Comparison of ENCODE assay signal across 13 cellular contexts in genomic region chr10:12389154-12389734, GRCh38. TPM values are rescaled to one million over a fixed set of nuclear protein-coding genes. Genes with fewer than 3 reads are reported as not detected.
A peak's percentile ranks its signal among the peaks of the same experiment; 100 is the strongest.
DNase-seq lines count a peak whose midpoint lies in the region; ATAC-seq, FAIRE-seq and TF ChIP-seq lines count a peak whose summit lies in the region.
"Had no signal": no experiment of that assay in that cellular context is flagged by ENCODE, and none has a peak within 500 bp of the region (broad histone marks: within the 10 kb centered on the region; RNA-seq: fewer than 3 reads in every experiment).

No MANE protein-coding gene starts in this region.

- H3K4me3 ChIP-seq in PC-9 (no peak overlapping the region), heart right ventricle (no peak overlapping the region), small intestine (ENCODE audit: low read depth in 1 of 2, low read length in 2 of 2) (no peak overlapping the region)

- peaks cover 17 to 38% (median 33%) of the 10 kb centered on the region in 4 donors for H3K4me1 Mint-ChIP-seq in naive thymus-derived CD8-positive, alpha-beta T cell

- BruUV-seq in PC-9 (replicated peaks; lab: Mats Ljungman, UMichigan): no TSS peak

- no peak for FAIRE-seq in small intestine (lab: Jason Lieb, UNC)
- FAIRE-seq: TTC549 had no signal

- H3K4me1 ChIP-seq in PC-9 (replicated peaks; ENCODE audit: insufficient read depth) (no peaks in the 10 kb centered on the region), heart right ventricle (peaks cover 0 to 28% (median 9%) of the 10 kb centered on the region in 9 donors), small intestine (ENCODE audit: control insufficient read depth in 2 of 2, insufficient read depth in 1 of 2, low read depth in 1 of 2, low read length in 1 of 2) (no peaks in the 10 kb centered on the region)

- no peaks in the 10 kb centered on the region for H3F3A ChIP-seq in PC-9 (ENCODE audit: insufficient read depth, low read depth)

- CTCF ChIA-PET in PC-9 (lab: Charles Lee): no interaction called here

- H3K27me3 Mint-ChIP-seq in naive thymus-derived CD8-positive, alpha-beta T cell: no peaks in the 10 kb centered on the region

- POLR2A ChIA-PET in PC-9 (lab: Charles Lee; ENCODE audit: unreplicated experiment): no interaction called here
- POLR2A ChIA-PET in naive thymus-derived CD8-positive, alpha-beta T cell (lab: Charles Lee): no interaction called here

- H3K79me2 ChIP-seq in PC-9 (ENCODE audit: low read depth): peaks cover 7% of the 10 kb centered on the region; the same call in 1 of the 2 replicates

- 49 to 57% methylated on average over 17 of the region's 17 CpGs for WGBS in heart right ventricle, 2 donors
- 45 to 62% (median 48%) methylated on average over 17 of the region's 17 CpGs for WGBS in small intestine, 3 donors

- in situ Hi-C loops in G401 (cut with HindIII; ENCODE audit: low sequenced_read_pairs) (no loop called here), GM13976 (cut with MboI; ENCODE audit: low sequenced_read_pairs, unreplicated experiment) (no loop called here)

- H3K9me3 ChIP-seq in PC-9 (ENCODE audit: insufficient read depth, low read depth) (no peaks in the 10 kb centered on the region), heart right ventricle (peaks cover 0 to 12% (median 4%) of the 10 kb centered on the region in 11 donors), small intestine (ENCODE audit: control insufficient read depth, low read depth) (no peaks in the 10 kb centered on the region)

- H3K27ac ChIP-seq in PC-9 (no peak overlapping the region), heart right ventricle (no peak overlapping the region), small intestine (ENCODE audit: low read depth in 1 of 2, low read length in 1 of 2) (no peak overlapping the region)

- H2AFZ ChIP-seq in PC-9: no peak overlapping the region

- H3K27me3 ChIP-seq in PC-9 (ENCODE audit: insufficient read depth, low read depth) (no peaks in the 10 kb centered on the region), heart right ventricle (peaks cover 0 to 5% (median 0%) of the 10 kb centered on the region in 7 donors), small intestine (ENCODE audit: control insufficient read depth in 2 of 2, insufficient read depth in 2 of 2, low read length in 2 of 2) (no peaks in the 10 kb centered on the region)

- H3K4me2 ChIP-seq in PC-9: no peak overlapping the region

- H4K20me1 ChIP-seq in PC-9 (ENCODE audit: insufficient read depth): no peaks in the 10 kb centered on the region

- peaks cover 0 to 11% (median 4%) of the 10 kb centered on the region in 3 donors for H3K36me3 Mint-ChIP-seq in naive thymus-derived CD8-positive, alpha-beta T cell

- no peak for TF ChIP-seq CTCF in PC-9 (conservative IDR thresholded peaks at IDR 0.05)
- TF ChIP-seq CTCF in heart right ventricle (IDR thresholded peaks at IDR 0.05): no peak
- TF ChIP-seq CTCF in GM13976 (IDR thresholded peaks at IDR 0.05; ENCODE audit: borderline replicate concordance, control extremely low read depth, extremely low read depth, insufficient read depth, missing control alignments): no peak

- intact Hi-C loops in PC-9 (cut with micrococcal nuclease; ENCODE audit: unreplicated experiment): no loop called here
- intact Hi-C loops in heart right ventricle (cut with DNase I): no loop called here

- DNase-seq in G401 (ENCODE audit: low spot score) (peak; percentile 96), PC-9 (peak; percentile 36 to 48), heart right ventricle (peak in 1 of 2 donors; percentile 13), small intestine (peak; percentile 7), MV-4-11 (lab: John Stamatoyannopoulos, UW) (no peak), GM13976 (ENCODE audit: low spot score) (no peak)
- no peak for DNase-seq in naive thymus-derived CD8-positive, alpha-beta T cell
- DNase-seq: activated T-cell treated with anti-CD3 and anti-CD28 coated beads, Interleukin-2, amount 50 U/mL, for 72 hours; EL; PC-3; retina had no signal

- H3K36me3 ChIP-seq in PC-9 (ENCODE audit: low read depth): no peaks in the 10 kb centered on the region
- H3K36me3 ChIP-seq in heart right ventricle: no peaks in the 10 kb centered on the region
- H3K36me3 ChIP-seq in small intestine (ENCODE audit: control insufficient read depth in 2 of 2, insufficient read depth in 2 of 2, low read length in 2 of 2): no peaks in the 10 kb centered on the region

- H3K4me3 Mint-ChIP-seq in naive thymus-derived CD8-positive, alpha-beta T cell: no peak overlapping the region

- peaks cover 0 to 12% (median 5%) of the 10 kb centered on the region in 9 donors for H3K9me3 Mint-ChIP-seq in naive thymus-derived CD8-positive, alpha-beta T cell

- ATAC-seq in heart right ventricle (peak in 6 of 8 donors; percentile 12 to 89 (median 43)), HG03342 (IDR thresholded peaks at IDR 0.05; ENCODE audit: unreplicated experiment) (no peak)
- ATAC-seq in naive thymus-derived CD8-positive, alpha-beta T cell: no peak
- ATAC-seq: activated T-cell treated with anti-CD3 and anti-CD28 coated beads, Interleukin-2, amount 50 U/mL, for 72 hours; PC-3 had no signal

- no peaks in the 10 kb centered on the region for H3K9me2 ChIP-seq in PC-9 (ENCODE audit: insufficient read depth)

- peak overlapping the region in 3 of 10 donors; percentile 53 to 66 (median 61) for H3K27ac Mint-ChIP-seq in naive thymus-derived CD8-positive, alpha-beta T cell
- H3K27ac Mint-ChIP-seq: activated T-cell treated with anti-CD3 and anti-CD28 coated beads, Interleukin-2, amount 50 U/mL, for 72 hours had no signal

RNA-seq across cellular contexts. Expression of gene CAMK1D, which starts 39.9 kb away (rescaled TPM):
- 0.10 TPM in 1 of 2 replicates, not detected in the other for total RNA-seq in G401 (2014; rRNA removed; shearing (Covaris generic))
- total RNA-seq in PC-9 (2021) (6.0 and 8.8 TPM in 2 replicates), heart right ventricle (10 to 100 TPM in 2 of 10 donors, 1 to 10 TPM in 8; 2.0 to 17.7 (median 2.9) TPM)
- polyA plus RNA-seq in heart right ventricle (1 to 10 TPM; 1.3 to 1.7 TPM), small intestine (1 to 10 TPM in 2 of 3 donors, under 1 TPM in 1; 0.45 to 6.1 (median 1.6) TPM)
- total RNA-seq in naive thymus-derived CD8-positive, alpha-beta T cell: 10 to 100 TPM; 16.2 to 18.5 TPM
- 10 to 100 TPM in 2 of 3 donors, 1 to 10 TPM in 1; 7.5 to 12.3 (median 10.8) TPM for polyA plus RNA-seq in naive thymus-derived CD8-positive, alpha-beta T cell

Comparison
In these comparisons a context has a peak if more than half of its experiments do, and no peak if none do; other contexts are left out.
1. DNase-seq: peak in G401 (single experiment), PC-9 (2 of 2) and small intestine (single experiment); none in MV-4-11 (single experiment), GM13976 (single experiment) and naive thymus-derived CD8-positive, alpha-beta T cell (0 of 10).
2. ATAC-seq: peak in heart right ventricle (6 of 8); none in HG03342 (single experiment) and naive thymus-derived CD8-positive, alpha-beta T cell (0 of 2).